17 cellular contexts compared by ENCODE assay signal in the genomic region with DNA sequence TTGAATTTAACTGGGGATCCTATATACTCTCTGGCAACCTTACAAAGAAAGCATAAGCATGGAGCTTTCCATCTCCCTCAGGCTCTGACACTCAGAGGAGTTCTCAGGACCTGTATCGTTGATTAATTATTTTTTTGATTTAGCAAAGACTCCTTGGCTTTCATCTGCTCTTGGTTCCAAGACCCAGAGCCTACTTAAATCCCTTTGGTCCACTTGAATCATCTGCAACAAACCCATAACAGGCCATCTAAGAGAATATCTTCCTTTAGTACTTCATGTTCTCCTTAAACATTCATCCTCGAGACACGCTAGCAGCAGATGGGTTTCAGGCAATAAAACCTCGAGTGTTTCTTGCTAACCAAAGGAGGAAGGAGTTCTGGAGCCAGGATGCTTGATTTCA.
"Had no signal": no experiment of that assay in that cellular context is flagged by ENCODE, and none has a peak within 500 bp of the region (broad histone marks: within the 10 kb centered on the region; RNA-seq: fewer than 3 reads in every experiment).

No MANE protein-coding gene starts in this region.

- H3K9ac ChIP-seq: neural progenitor cell had no signal

- H3K4me3 ChIP-seq: adrenal gland, lower lobe of right lung, neural progenitor cell, ovary, sigmoid colon, SK-N-MC had no signal

- H3K9me3 ChIP-seq: adrenal gland, lower lobe of right lung, ovary, sigmoid colon had no signal

- H3K4me1 ChIP-seq: neural progenitor cell had no signal

- DNase-seq: activated CD4-positive, alpha-beta T cell treated with anti-CD3 and anti-CD28 coated beads, Interleukin-2, amount 50 U/mL, for 4 hours; activated CD4-positive, CD25-positive, alpha-beta regulatory T cell treated with anti-CD3 and anti-CD28 coated beads, Interleukin-2, amount 50 U/mL, for 72 hours; activated effector memory CD4-positive, alpha-beta T cell treated with Interleukin-2 at 50 U/mL for 16 hours; activated naive CD4-positive, alpha-beta T cell treated with anti-CD3 and anti-CD28 coated beads, Interleukin-2, amount 50 U/mL, for 16 hours; activated T-cell treated with anti-CD3 and anti-CD28 coated beads, Interleukin-2, amount 50 U/mL, for 1 hour; immature natural killer cell; lower lobe of right lung; ovary; sigmoid colon; stimulated activated naive CD4-positive, alpha-beta T cell; substantia nigra; T-cell; T-helper 9 cell had no signal

- H3K36me3 ChIP-seq: adrenal gland, lower lobe of right lung, neural progenitor cell, ovary, sigmoid colon had no signal

- H2AFZ ChIP-seq: neural progenitor cell had no signal

- H3K27me3 ChIP-seq: adrenal gland, neural progenitor cell, ovary, sigmoid colon had no signal

- ATAC-seq: esophagus mucosa, lower lobe of right lung, T-cell had no signal

- H3K27ac ChIP-seq: adrenal gland, lower lobe of right lung, neural progenitor cell, ovary, SK-N-MC had no signal

- H3K4me2 ChIP-seq: neural progenitor cell had no signal
